Comparison of ENCODE assay signal across 19 cellular contexts in genomic region chr14:105880616-105881015, GRCh38.
A peak's percentile ranks its signal among the peaks of the same experiment; 100 is the strongest.
DNase-seq lines count a peak whose midpoint lies in the region; ATAC-seq and TF ChIP-seq lines count a peak whose summit lies in the region.
"Had no signal": no experiment of that assay in that cellular context is flagged by ENCODE, and none has a peak within 500 bp of the region (broad histone marks: within the 10 kb centered on the region; RNA-seq: fewer than 3 reads in every experiment).

No MANE protein-coding gene starts in this region.

- H3K4me3 Mint-ChIP-seq in activated CD8-positive, alpha-beta memory T cell treated with anti-CD3 and anti-CD28 coated beads, Interleukin-2, amount 10 ng/mL, durations not matched to agents 7 days and 5 days, result no peak overlapping the region
- H3K4me3 Mint-ChIP-seq: activated B cell treated with CpG ODN at 0.5 μM for 24 hours; activated CD4-positive, alpha-beta memory T cell treated with anti-CD3 and anti-CD28 coated beads for 36 hours; brain; nephron progenitor cell had no signal

- intact Hi-C loops in left ventricle myocardium superior (cut with micrococcal nuclease) (no loop called here), sciatic nerve (cut with DNase I) (no loop called here)

- TF ChIP-seq CTCF in GM12875 (IDR thresholded peaks at IDR 0.05; ENCODE audit: borderline replicate concordance, insufficient read depth, low read depth, low read length), result no peak

- H3K4me1 Mint-ChIP-seq in activated CD8-positive, alpha-beta memory T cell treated with anti-CD3 and anti-CD28 coated beads, Interleukin-2, amount 10 ng/mL, durations not matched to agents 7 days and 5 days, result no peaks in the 10 kb centered on the region
- H3K4me1 Mint-ChIP-seq: activated B cell treated with CpG ODN at 0.5 μM for 24 hours, brain, nephron progenitor cell had no signal

- H3K9me3 Mint-ChIP-seq in activated CD8-positive, alpha-beta memory T cell treated with anti-CD3 and anti-CD28 coated beads, Interleukin-2, amount 10 ng/mL, durations not matched to agents 7 days and 5 days (ENCODE audit: low read depth), result no peaks in the 10 kb centered on the region
- H3K9me3 Mint-ChIP-seq: activated B cell treated with CpG ODN at 0.5 μM for 24 hours; activated CD4-positive, alpha-beta memory T cell treated with anti-CD3 and anti-CD28 coated beads for 36 hours; CD8-positive, alpha-beta memory T cell had no signal

- no peaks in the 10 kb centered on the region for H3K36me3 Mint-ChIP-seq in activated CD8-positive, alpha-beta memory T cell treated with anti-CD3 and anti-CD28 coated beads, Interleukin-2, amount 10 ng/mL, durations not matched to agents 7 days and 5 days
- H3K36me3 Mint-ChIP-seq: activated CD4-positive, alpha-beta memory T cell treated with anti-CD3 and anti-CD28 coated beads for 36 hours; brain; CD8-positive, alpha-beta memory T cell had no signal

- peak; percentile 6 for DNase-seq in activated CD8-positive, alpha-beta memory T cell treated with anti-CD3 and anti-CD28 coated beads, Interleukin-2, amount 50 U/mL, for 4 hours
- no peak for DNase-seq in activated CD8-positive, alpha-beta memory T cell treated with anti-CD3 and anti-CD28 coated beads, Interleukin-2, amount 10 ng/mL, durations not matched to agents 7 days and 5 days
- DNase-seq in left ventricle myocardium superior (peak; percentile 10), sciatic nerve (ENCODE audit: low spot score) (peak; percentile 33), NCI-H2196 (lab: John Stamatoyannopoulos, UW; ENCODE audit: unreplicated experiment) (no peak), NCI-H69 (lab: John Stamatoyannopoulos, UW) (no peak)
- DNase-seq: activated B cell treated with CpG ODN at 0.5 μM for 24 hours; AML-193; DMS79; NCI-H524 treated with DMSO at 0.1 percent for 48 hours; nephron progenitor cell; stimulated activated CD4-positive, alpha-beta T cell treated with anti-CD3 and anti-CD28 coated beads, Interleukin-1b, Interleukin-23, amount 100 ng/mL, for 48 hours had no signal

- no peak overlapping the region for H3K27ac Mint-ChIP-seq in activated CD8-positive, alpha-beta memory T cell treated with anti-CD3 and anti-CD28 coated beads, Interleukin-2, amount 10 ng/mL, durations not matched to agents 7 days and 5 days
- H3K27ac Mint-ChIP-seq: activated B cell treated with CpG ODN at 0.5 μM for 24 hours; activated CD4-positive, alpha-beta memory T cell treated with anti-CD3 and anti-CD28 coated beads for 36 hours; brain; CD8-positive, alpha-beta memory T cell; nephron progenitor cell had no signal

- CTCF ChIA-PET in activated CD8-positive, alpha-beta memory T cell treated with anti-CD3 and anti-CD28 coated beads, Interleukin-2, amount 10 ng/mL, durations not matched to agents 7 days and 5 days (lab: Charles Lee), result no interaction called here

- peaks cover 14% of the 10 kb centered on the region for H3K27me3 Mint-ChIP-seq in activated CD8-positive, alpha-beta memory T cell treated with anti-CD3 and anti-CD28 coated beads, Interleukin-2, amount 10 ng/mL, durations not matched to agents 7 days and 5 days
- H3K27me3 Mint-ChIP-seq: activated B cell treated with CpG ODN at 0.5 μM for 24 hours had no signal

- peak overlapping the region; percentile 67 for H3K4me3 ChIP-seq in GM12875 (ENCODE audit: low read depth, low read length)
- H3K4me3 ChIP-seq: GM12878, thoracic aorta had no signal

- no peak for ATAC-seq in activated CD8-positive, alpha-beta memory T cell treated with anti-CD3 and anti-CD28 coated beads, Interleukin-2, amount 10 ng/mL, durations not matched to agents 7 days and 5 days
- no peak for ATAC-seq in left ventricle myocardium superior
- ATAC-seq in sciatic nerve, result no peak
- no peak for ATAC-seq in HG03095 (IDR thresholded peaks at IDR 0.05; ENCODE audit: unreplicated experiment)
- ATAC-seq: GM12878 had no signal

Comparison
In these comparisons a context has a peak if more than half of its experiments do, and no peak if none do; other contexts are left out.
1. DNase-seq: peak in activated CD8-positive, alpha-beta memory T cell treated with anti-CD3 and anti-CD28 coated beads, Interleukin-2, amount 50 U/mL, for 4 hours (single experiment), left ventricle myocardium superior (single experiment) and sciatic nerve (single experiment); none in activated CD8-positive, alpha-beta memory T cell treated with anti-CD3 and anti-CD28 coated beads, Interleukin-2, amount 10 ng/mL, durations not matched to agents 7 days and 5 days (single experiment), NCI-H2196 (single experiment) and NCI-H69 (single experiment).